ENCODE assay signal across 21 cellular contexts in genomic region chr2:50614056-50614455, GRCh38.
DNase-seq lines count a peak whose midpoint lies in the region; ATAC-seq and TF ChIP-seq lines count a peak whose summit lies in the region.
"Had no signal": no experiment of that assay in that cellular context is flagged by ENCODE, and none has a peak within 500 bp of the region (broad histone marks: within the 10 kb centered on the region; RNA-seq: fewer than 3 reads in every experiment).

No MANE protein-coding gene starts in this region.

- TF ChIP-seq POLR2A in tibial nerve (IDR thresholded peaks at IDR 0.05), result no peak

- ATAC-seq in GM21529 (IDR thresholded peaks at IDR 0.05; ENCODE audit: unreplicated experiment), result no peak

- no peak overlapping the region for H3K9ac ChIP-seq in fibroblast of lung (ENCODE audit: insufficient read depth, low read length)
- H3K9ac ChIP-seq: BLaER1 had no signal

- H3K4me1 ChIP-seq in fibroblast of lung (ENCODE audit: control insufficient read depth, extremely low read depth, insufficient read depth, low read length), result no peaks in the 10 kb centered on the region
- H3K4me1 ChIP-seq in tibial nerve, result no peaks in the 10 kb centered on the region
- H3K4me1 ChIP-seq: BLaER1, Peyer's patch had no signal

- no peak overlapping the region for H3K4me2 ChIP-seq in fibroblast of lung (ENCODE audit: extremely low read depth, insufficient read depth, low read length)
- H3K4me2 ChIP-seq: BLaER1 had no signal

- no peaks in the 10 kb centered on the region for H3K27me3 ChIP-seq in fibroblast of lung (ENCODE audit: control insufficient read depth, insufficient read depth, low read length)
- no peaks in the 10 kb centered on the region for H3K27me3 ChIP-seq in tibial nerve
- H3K27me3 ChIP-seq: BLaER1, Peyer's patch had no signal

- no peak for TF ChIP-seq CTCF in fibroblast of lung (conservative IDR thresholded peaks at IDR 0.05 in 1 of 2, IDR thresholded peaks at IDR 0.05 in 1 of 2; ENCODE audit: low read depth in 1 of 2, low read length in 2 of 2)
- no peak for TF ChIP-seq CTCF in tibial nerve (IDR thresholded peaks at IDR 0.05)

- no peak overlapping the region for H3K27ac ChIP-seq in fibroblast of lung (ENCODE audit: insufficient read depth, low read length)
- no peak overlapping the region for H3K27ac ChIP-seq in tibial nerve
- H3K27ac ChIP-seq: 22Rv1, BLaER1, Peyer's patch had no signal

- TF ChIP-seq EP300 in tibial nerve (IDR thresholded peaks at IDR 0.05), result no peak

- H2AFZ ChIP-seq in fibroblast of lung (ENCODE audit: low read length), result no peak overlapping the region

- H3K79me2 ChIP-seq in fibroblast of lung (ENCODE audit: control insufficient read depth, insufficient read depth, low read length), result no peaks in the 10 kb centered on the region

- DNase-seq in DMS 273 (lab: John Stamatoyannopoulos, UW; ENCODE audit: unreplicated experiment) (peak; percentile 7), DMS 273 treated with DMSO at 0.1 percent for 48 hours (lab: John Stamatoyannopoulos, UW) (no peak), astrocyte of the hippocampus (ENCODE audit: low read depth, low spot score) (peak; percentile 67), fibroblast of lung (ENCODE audit: low read depth in 2 of 2) (peak; percentile 5 to 77), skeletal muscle cell (ENCODE audit: low read depth) (peak; percentile 26), tibial nerve (ENCODE audit: low spot score in 2 of 2) (no peak), CD1c-positive myeloid dendritic cell (ENCODE audit: extremely low spot score) (no peak)
- DNase-seq: CD8-positive, alpha-beta memory T cell; GDM1; GOT3; KG1; NCI-H1436; NCI-H2029; NCI-H2171 treated with DMSO at 0.1 percent for 48 hours; NCI-H510A; NCI-H774; Peyer's patch; SHP77 had no signal

- 84 to 88% methylated on average over 2 of the region's 2 CpGs for WGBS in tibial nerve, 2 donors

- H3K4me3 ChIP-seq in fibroblast of lung (replicated peaks in 1 of 4; ENCODE audit: control extremely low read depth in 1 of 4, insufficient read depth in 1 of 4, low read depth in 3 of 4, low read length in 4 of 4) (no peak overlapping the region), skeletal muscle cell (ENCODE audit: low read depth, low read length) (no peak overlapping the region), tibial nerve (no peak overlapping the region)
- H3K4me3 ChIP-seq: BLaER1, Peyer's patch had no signal

- H3K9me3 ChIP-seq in fibroblast of lung (ENCODE audit: control insufficient read depth, insufficient read depth, low read depth, low read length) (no peaks in the 10 kb centered on the region), tibial nerve (no peaks in the 10 kb centered on the region)
- H3K9me3 ChIP-seq: BLaER1, Peyer's patch had no signal

- no peaks in the 10 kb centered on the region for H4K20me1 ChIP-seq in fibroblast of lung (ENCODE audit: control insufficient read depth, extremely low read depth, insufficient read depth, low read length)
- H4K20me1 ChIP-seq: BLaER1 had no signal

- H3K36me3 ChIP-seq in fibroblast of lung (ENCODE audit: control insufficient read depth, insufficient read depth, low read length), result no peaks in the 10 kb centered on the region
- no peaks in the 10 kb centered on the region for H3K36me3 ChIP-seq in tibial nerve
- H3K36me3 ChIP-seq: BLaER1, Peyer's patch had no signal

Comparison
In these comparisons a context has a peak if more than half of its experiments do, and no peak if none do; other contexts are left out.
1. DNase-seq: peak in DMS 273 (single experiment), astrocyte of the hippocampus (single experiment), fibroblast of lung (2 of 2) and skeletal muscle cell (single experiment); none in DMS 273 treated with DMSO at 0.1 percent for 48 hours (single experiment), tibial nerve (0 of 2) and CD1c-positive myeloid dendritic cell (single experiment).